Comparison of ENCODE assay signal across 30 cellular contexts in the genomic region with DNA sequence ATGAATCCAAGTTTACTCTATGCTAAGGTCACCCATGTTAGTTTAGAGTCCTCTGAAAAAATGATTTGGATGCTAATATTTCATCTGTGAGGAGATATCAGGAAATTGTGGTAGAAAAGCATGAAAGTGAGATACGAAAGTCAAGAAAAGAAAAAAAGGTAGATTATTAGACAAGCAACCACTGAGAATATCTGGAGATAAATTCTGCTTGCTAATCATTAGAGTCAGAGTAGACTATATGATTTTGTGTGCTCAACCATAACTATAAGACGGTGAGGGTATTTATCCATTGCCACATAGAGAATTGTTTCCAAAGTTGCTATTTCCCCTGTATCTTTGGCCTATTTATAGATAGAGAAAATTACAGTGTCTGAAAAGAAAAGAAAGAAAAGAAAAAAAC.
"Had no signal": no experiment of that assay in that cellular context is flagged by ENCODE, and none has a peak within 500 bp of the region (broad histone marks: within the 10 kb centered on the region; RNA-seq: fewer than 3 reads in every experiment).

No MANE protein-coding gene starts in this region.

- H3K27ac Mint-ChIP-seq: mesothelial cell of epicardium; naive B cell; nephron; stimulated activated naive B cell treated with anti-CD40 and anti-IgM and Interleukin-4, amounts not matched to agents 10 μg/mL and 1 μg/mL and 100 μg/mL, for 72 hours had no signal

- H3K4me1 ChIP-seq: left lung, pancreas, prostate gland, stomach, testis, thyroid gland, transverse colon, upper lobe of left lung, vagina had no signal

- DNase-seq: hippocampal formation; kidney; left colon; left lung; mesendoderm; naive B cell; nucleus accumbens; pancreas; posterior cingulate gyrus; retina; right cardiac atrium; stimulated activated CD4-positive, alpha-beta T cell treated with anti-CD3 and anti-CD28 coated beads, Interleukin-12 subunit alpha, Interleukin-12 subunit beta, amount 100 ng/mL, for 4 hours; stimulated activated CD4-positive, alpha-beta T cell treated with anti-CD3 and anti-CD28 coated beads, Interleukin-15, amount 100 ng/mL, for 24 hours; stimulated activated CD4-positive, alpha-beta T cell treated with anti-CD3 and anti-CD28 coated beads, Interleukin-2, amount 100 ng/mL, for 24 hours; stimulated activated CD4-positive, alpha-beta T cell treated with anti-CD3 and anti-CD28 coated beads, Interleukin-4, amount 100 ng/mL, for 1 hour; stimulated activated naive B cell treated with anti-CD40 and anti-IgM and Interleukin-4, amounts not matched to agents 10 μg/mL and 1 μg/mL and 100 μg/mL, for 72 hours; stimulated activated naive CD8-positive, alpha-beta T cell treated with anti-CD3 and anti-CD28 coated beads, Interleukin-15, Interleukin-2, amounts not matched to agents 100 U/mL and 50 U/mL, for 24 hours; stomach; testis; thyroid gland; transverse colon; upper lobe of left lung had no signal

- H3K4me3 Mint-ChIP-seq: mesothelial cell of epicardium; naive B cell; nephron; neural crest cell; stimulated activated naive B cell treated with anti-CD40 and anti-IgM and Interleukin-4, amounts not matched to agents 10 μg/mL and 1 μg/mL and 100 μg/mL, for 72 hours had no signal

- H3K27me3 Mint-ChIP-seq: naive B cell; stimulated activated naive B cell treated with anti-CD40 and anti-IgM and Interleukin-4, amounts not matched to agents 10 μg/mL and 1 μg/mL and 100 μg/mL, for 72 hours had no signal

- H3K4me1 Mint-ChIP-seq: mesothelial cell of epicardium; naive B cell; nephron; neural crest cell; stimulated activated naive B cell treated with anti-CD40 and anti-IgM and Interleukin-4, amounts not matched to agents 10 μg/mL and 1 μg/mL and 100 μg/mL, for 72 hours had no signal

- H3K4me3 ChIP-seq: left lung, lung, pancreas, prostate gland, skin epidermis, stomach, testis, thyroid gland, transverse colon, upper lobe of left lung, vagina had no signal

- H3K27me3 ChIP-seq: left lung, pancreas, stomach, testis, thyroid gland, transverse colon, upper lobe of left lung, vagina had no signal

- H3K9me3 Mint-ChIP-seq: stimulated activated naive B cell treated with anti-CD40 and anti-IgM and Interleukin-4, amounts not matched to agents 10 μg/mL and 1 μg/mL and 100 μg/mL, for 72 hours had no signal

- ATAC-seq: left colon; left lung; pancreas; right cardiac atrium; sciatic nerve; stimulated activated naive B cell treated with anti-CD40 and anti-IgM and Interleukin-4, amounts not matched to agents 10 μg/mL and 1 μg/mL and 100 μg/mL, for 72 hours; stimulated activated naive CD8-positive, alpha-beta T cell treated with anti-CD3 and anti-CD28 coated beads, Interleukin-15, Interleukin-2, amounts not matched to agents 100 U/mL and 50 U/mL, for 24 hours had no signal

- H3K27ac ChIP-seq: left lung, pancreas, prostate gland, skin epidermis, stomach, testis, thyroid gland, transverse colon, upper lobe of left lung, vagina had no signal

- H3K36me3 ChIP-seq: left lung, pancreas, prostate gland, stomach, thyroid gland, transverse colon, upper lobe of left lung, vagina had no signal

- H3K9me3 ChIP-seq: pancreas, prostate gland, testis, thyroid gland, vagina had no signal

- H3K36me3 Mint-ChIP-seq: mesothelial cell of epicardium; naive B cell; stimulated activated naive B cell treated with anti-CD40 and anti-IgM and Interleukin-4, amounts not matched to agents 10 μg/mL and 1 μg/mL and 100 μg/mL, for 72 hours had no signal
